ENCODE assay signal across 19 cellular contexts in the genomic region with DNA sequence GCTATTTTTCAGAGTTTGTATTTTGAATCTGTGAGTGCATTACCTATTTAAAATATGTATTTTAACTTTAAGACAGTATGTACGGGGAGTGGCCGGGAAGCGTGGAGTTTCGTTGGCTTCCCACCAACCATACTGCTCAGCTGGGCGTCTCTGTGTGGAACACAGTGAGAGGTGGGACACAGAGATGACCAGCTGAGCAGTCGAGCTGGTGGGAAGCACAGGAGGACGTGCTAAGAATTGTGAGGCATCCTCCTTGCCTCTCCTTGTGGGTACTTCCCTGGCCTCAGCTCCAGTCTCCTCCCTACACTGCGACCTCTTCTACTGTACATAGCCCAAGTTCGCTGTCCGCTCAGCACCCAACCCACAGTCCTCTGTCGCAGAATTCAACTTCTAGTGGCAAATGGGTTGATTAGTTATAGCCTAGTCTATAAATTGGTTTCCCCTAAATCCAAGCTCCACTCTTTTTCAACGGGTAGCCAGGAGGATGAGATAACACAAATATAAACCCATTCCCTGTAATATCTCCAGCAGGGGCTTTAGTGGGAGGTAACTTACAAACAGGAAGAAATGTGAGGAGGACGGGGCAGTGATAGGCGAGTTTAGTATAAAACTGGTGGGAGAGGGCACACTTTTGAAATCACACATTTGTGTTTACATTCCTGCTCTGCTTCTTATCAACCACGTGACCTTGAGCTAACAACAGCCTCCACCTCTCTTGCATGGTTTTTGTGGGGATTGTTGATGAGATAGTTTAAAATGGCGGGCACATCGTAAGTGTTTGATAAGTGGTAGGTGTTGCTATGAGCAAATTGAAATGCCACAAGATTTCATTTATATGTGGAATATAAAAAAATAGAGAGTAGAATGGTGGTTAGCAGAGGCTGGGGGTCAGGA.
DNase-seq lines count a peak whose midpoint lies in the region; ATAC-seq, FAIRE-seq and TF ChIP-seq lines count a peak whose summit lies in the region.
"Had no signal": no experiment of that assay in that cellular context is flagged by ENCODE, and none has a peak within 500 bp of the region (broad histone marks: within the 10 kb centered on the region; RNA-seq: fewer than 3 reads in every experiment).

No MANE protein-coding gene starts in this region.

- CTCF ChIA-PET in activated CD8-positive, alpha-beta T cell treated with anti-CD3 and anti-CD28 coated beads for 36 hours (lab: Charles Lee): no interaction called here

- H3K4me3 Mint-ChIP-seq in progenitor cell of endocrine pancreas (ENCODE audit: low read depth) (no peak overlapping the region), nephron progenitor cell (no peak overlapping the region)
- H3K4me3 Mint-ChIP-seq in activated CD8-positive, alpha-beta T cell treated with anti-CD3 and anti-CD28 coated beads for 36 hours: no peak overlapping the region
- H3K4me3 Mint-ChIP-seq: CD4-positive, alpha-beta T cell had no signal

- POLR2A ChIA-PET in activated CD8-positive, alpha-beta T cell treated with anti-CD3 and anti-CD28 coated beads for 36 hours (lab: Charles Lee): no interaction called here

- H3K27ac Mint-ChIP-seq in progenitor cell of endocrine pancreas (peak overlapping the region; percentile 15), nephron progenitor cell (no peak overlapping the region)
- no peak overlapping the region for H3K27ac Mint-ChIP-seq in activated CD8-positive, alpha-beta T cell treated with anti-CD3 and anti-CD28 coated beads for 36 hours
- H3K27ac Mint-ChIP-seq: CD4-positive, alpha-beta T cell had no signal

- H3K4me1 Mint-ChIP-seq in progenitor cell of endocrine pancreas (ENCODE audit: low read depth): peaks cover 14% of the 10 kb centered on the region
- H3K4me1 Mint-ChIP-seq in activated CD8-positive, alpha-beta T cell treated with anti-CD3 and anti-CD28 coated beads for 36 hours (ENCODE audit: low read depth): peaks cover 2% of the 10 kb centered on the region
- no peaks in the 10 kb centered on the region for H3K4me1 Mint-ChIP-seq in nephron progenitor cell

- peak; percentile 71 for ATAC-seq in left lobe of liver
- ATAC-seq in activated CD8-positive, alpha-beta T cell treated with anti-CD3 and anti-CD28 coated beads for 36 hours: no peak

- no peak overlapping the region for H3K27ac ChIP-seq in small intestine (ENCODE audit: low read depth in 1 of 2, low read length in 1 of 2)
- H3K27ac ChIP-seq: PC-9 had no signal

- peaks cover 1% of the 10 kb centered on the region for H3K9me3 ChIP-seq in small intestine (ENCODE audit: control insufficient read depth, low read depth)
- H3K9me3 ChIP-seq: BE2C had no signal

- H3K4me3 ChIP-seq in small intestine (ENCODE audit: low read depth in 1 of 2, low read length in 2 of 2): no peak overlapping the region
- H3K4me3 ChIP-seq: PC-9 had no signal

- intact Hi-C loops in activated CD8-positive, alpha-beta T cell treated with anti-CD3 and anti-CD28 coated beads for 36 hours (cut with micrococcal nuclease): no loop called here

- DNase-seq in OCI-M1 (lab: John Stamatoyannopoulos, UW) (peak; percentile 31), amniotic epithelial cell (ENCODE audit: low read depth) (peak; percentile 2), left lobe of liver (ENCODE audit: low spot score) (no peak), progenitor cell of endocrine pancreas (ENCODE audit: low spot score, unreplicated experiment) (no peak), small intestine (no peak), nephron progenitor cell (no peak)
- DNase-seq in activated CD8-positive, alpha-beta T cell treated with anti-CD3 and anti-CD28 coated beads for 36 hours: no peak
- DNase-seq: BE2C; Calu3; CD4-positive, alpha-beta T cell; DMS53; HCEC 1CT; KBM-7; NCI-H1436; NCI-H2029 treated with DMSO at 0.1 percent for 48 hours; NCI-H2171 treated with DMSO at 0.1 percent for 48 hours; NCI-H446 treated with DMSO at 0.1 percent for 48 hours; NCI-H774; PC-9 had no signal

- H3K9me3 Mint-ChIP-seq in progenitor cell of endocrine pancreas (ENCODE audit: low read depth): peaks cover 10% of the 10 kb centered on the region
- no peaks in the 10 kb centered on the region for H3K9me3 Mint-ChIP-seq in activated CD8-positive, alpha-beta T cell treated with anti-CD3 and anti-CD28 coated beads for 36 hours
- peaks cover 5% of the 10 kb centered on the region for H3K9me3 Mint-ChIP-seq in nephron progenitor cell
- H3K9me3 Mint-ChIP-seq: CD4-positive, alpha-beta T cell had no signal

- no peaks in the 10 kb centered on the region for H3K27me3 ChIP-seq in small intestine (ENCODE audit: control insufficient read depth in 2 of 2, insufficient read depth in 2 of 2, low read length in 2 of 2)
- H3K27me3 ChIP-seq: BE2C had no signal

- TF ChIP-seq CTCF in progenitor cell of endocrine pancreas (IDR thresholded peaks at IDR 0.05; ENCODE audit: unreplicated experiment): no peak
- no peak for TF ChIP-seq CTCF in activated CD8-positive, alpha-beta T cell treated with anti-CD3 and anti-CD28 coated beads for 36 hours (IDR thresholded peaks at IDR 0.05)
- TF ChIP-seq CTCF in nephron progenitor cell (IDR thresholded peaks at IDR 0.05): no peak

- FAIRE-seq in small intestine (lab: Jason Lieb, UNC): no peak

- H3K4me1 ChIP-seq in small intestine (ENCODE audit: control insufficient read depth in 2 of 2, insufficient read depth in 1 of 2, low read depth in 1 of 2, low read length in 1 of 2): no peaks in the 10 kb centered on the region
- H3K4me1 ChIP-seq: BE2C had no signal

- 64 to 68% (median 64%) methylated on average over 17 of the region's 17 CpGs for WGBS in small intestine, 3 donors

- H3K27me3 Mint-ChIP-seq in progenitor cell of endocrine pancreas (no peaks in the 10 kb centered on the region), nephron progenitor cell (ENCODE audit: low read depth, poor library complexity) (peaks cover 7% of the 10 kb centered on the region)
- no peaks in the 10 kb centered on the region for H3K27me3 Mint-ChIP-seq in activated CD8-positive, alpha-beta T cell treated with anti-CD3 and anti-CD28 coated beads for 36 hours
- H3K27me3 Mint-ChIP-seq: CD4-positive, alpha-beta T cell had no signal

- H3K36me3 ChIP-seq in small intestine (ENCODE audit: control insufficient read depth in 2 of 2, insufficient read depth in 2 of 2, low read length in 2 of 2): no peaks in the 10 kb centered on the region
- H3K36me3 ChIP-seq: BE2C had no signal

- H3K36me3 Mint-ChIP-seq in progenitor cell of endocrine pancreas (ENCODE audit: insufficient read depth): peaks cover 7% of the 10 kb centered on the region
- H3K36me3 Mint-ChIP-seq in activated CD8-positive, alpha-beta T cell treated with anti-CD3 and anti-CD28 coated beads for 36 hours (ENCODE audit: low read depth): no peaks in the 10 kb centered on the region
- peaks cover 15% of the 10 kb centered on the region for H3K36me3 Mint-ChIP-seq in nephron progenitor cell (ENCODE audit: low read depth)

Comparison
In these comparisons a context has a peak if more than half of its experiments do, and no peak if none do; other contexts are left out.
1. DNase-seq: peak in OCI-M1 (single experiment) and amniotic epithelial cell (single experiment); none in left lobe of liver (single experiment), progenitor cell of endocrine pancreas (single experiment), small intestine (single experiment), activated CD8-positive, alpha-beta T cell treated with anti-CD3 and anti-CD28 coated beads for 36 hours (single experiment) and nephron progenitor cell (single experiment).